In genomic region chr18:57437782-57438668, GRCh38 we compare ENCODE assay signal across 8 cellular contexts. TPM values are rescaled to one million over a fixed set of nuclear protein-coding genes. Genes with fewer than 3 reads are reported as not detected.
DNase-seq lines count a peak whose midpoint lies in the region; ATAC-seq and TF ChIP-seq lines count a peak whose summit lies in the region.

No MANE protein-coding gene starts in this region.

- no peaks in the 10 kb centered on the region for H3K36me3 ChIP-seq in brain microvascular endothelial cell (replicated peaks)

- CTCF ChIA-PET in AG04449 (lab: Yijun Ruan, JAX): interaction anchor here (0.6 kb wide), 1 partner anchor 688 kb away, joined by 3 read pairs; no protein-coding TSS in a partner anchor

- DNase-seq in AG04449 (ENCODE audit: low read depth, low spot score): no peak
- DNase-seq in Kasumi-1 (lab: John Stamatoyannopoulos, UW): peak; percentile 63 to 66
- peak; percentile 60 for DNase-seq in RPMI7951 (ENCODE audit: low read depth)
- DNase-seq in brain microvascular endothelial cell: peak; percentile 37
- DNase-seq in left colon: peak; percentile 42 to 73
- peak; percentile 20 to 79 (median 41) for DNase-seq in stimulated activated CD4-positive, alpha-beta T cell treated with anti-CD3 and anti-CD28 coated beads, TNF-alpha, amount 100 ng/mL, for 24 hours (ENCODE audit: low read depth in 3 of 3)

- POLR2A ChIA-PET in AG04449 (lab: Yijun Ruan, JAX): no interaction called here

- H3K4me3 ChIP-seq in AG04449 (ENCODE audit: low read depth, low read length) (no peak overlapping the region; the same call in 1 of the 2 replicates), brain microvascular endothelial cell (ENCODE audit: low read depth, low read length) (no peak overlapping the region)

- TF ChIP-seq CTCF in AG04449 (IDR thresholded peaks at IDR 0.05; ENCODE audit: insufficient read depth, low read length, missing control alignments) (peak; percentile 53), brain microvascular endothelial cell (IDR thresholded peaks at IDR 0.05; ENCODE audit: low read depth, low read length, missing control alignments) (peak; percentile 80)

- intact Hi-C loops in left colon (cut with DNase I, micrococcal nuclease): no loop called here

- TF ChIP-seq POLR2A in GM18505 (IDR thresholded peaks at IDR 0.05; ENCODE audit: borderline replicate concordance, extremely low read depth, insufficient read depth, insufficient read length): no peak

- peak; percentile 56 for ATAC-seq in GM18505 (IDR thresholded peaks at IDR 0.05; ENCODE audit: unreplicated experiment)
- peak; percentile 70 for ATAC-seq in left colon
- no peak for ATAC-seq in GM21717 (IDR thresholded peaks at IDR 0.05; ENCODE audit: unreplicated experiment)

- no peak overlapping the region for H3K27ac ChIP-seq in brain microvascular endothelial cell

- H3K27me3 ChIP-seq in brain microvascular endothelial cell (replicated peaks): peaks cover 91% of the 10 kb centered on the region

- in situ Hi-C loops in brain microvascular endothelial cell (cut with HindIII; ENCODE audit: low pct_ligation_motif_present, low sequenced_read_pairs): no loop called here

RNA-seq across cellular contexts. Expression of gene ONECUT2, which starts 2.9 kb away (rescaled TPM):
- 0.10 and 0.12 TPM in 2 replicates for total RNA-seq in RPMI7951 (2014; rRNA removed; shearing (Covaris generic))
- total RNA-seq in left colon: under 1 TPM; 0.31 TPM
